8 cellular contexts compared by ENCODE assay signal in the genomic region with DNA sequence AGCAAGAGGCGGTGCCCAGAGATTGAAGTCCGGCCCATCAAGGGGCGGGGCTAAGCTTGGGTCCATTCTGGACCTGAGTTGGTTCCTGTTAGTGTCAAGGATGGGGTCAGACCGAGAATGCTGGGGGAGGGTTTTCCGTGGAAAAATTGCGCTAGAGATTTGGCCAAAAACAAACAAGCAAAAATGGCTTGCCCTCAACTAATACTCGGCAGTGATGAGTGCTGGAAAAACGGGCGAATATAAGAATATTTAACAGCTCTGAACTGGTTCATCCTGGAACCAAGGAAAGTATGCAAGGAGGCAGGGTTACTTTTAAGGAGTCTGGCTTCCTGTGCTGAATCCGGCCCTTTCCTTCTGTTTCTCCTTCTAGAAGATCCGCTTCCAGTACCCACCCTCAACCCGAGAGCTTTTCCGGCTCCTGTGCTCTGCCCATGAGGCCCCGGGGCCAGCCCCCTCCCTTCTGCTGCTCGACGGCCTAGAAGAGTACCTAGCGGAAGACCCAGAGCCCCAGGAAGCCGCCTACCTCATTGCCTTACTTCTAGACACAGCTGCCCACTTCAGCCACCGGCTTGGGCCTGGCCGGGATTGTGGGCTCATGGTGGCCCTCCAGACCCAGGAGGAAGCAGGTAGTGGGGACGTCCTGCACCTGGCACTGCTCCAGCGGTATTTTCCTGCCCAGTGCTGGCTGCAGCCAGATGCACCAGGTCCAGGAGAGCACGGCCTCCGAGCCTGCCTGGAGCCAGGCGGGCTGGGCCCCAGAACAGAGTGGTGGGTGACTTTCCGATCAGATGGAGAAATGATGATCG. TPM values are rescaled to one million over a fixed set of nuclear protein-coding genes. Genes with fewer than 3 reads are reported as not detected.
DNase-seq lines count a peak whose midpoint lies in the region; ATAC-seq and TF ChIP-seq lines count a peak whose summit lies in the region.

No MANE protein-coding gene starts in this region.

- H4K20me1 ChIP-seq in SU-DHL-6 (ENCODE audit: low read depth, low read length), result no peaks in the 10 kb centered on the region

- H3K4me1 ChIP-seq in CD8-positive, alpha-beta memory T cell (ENCODE audit: insufficient read depth, low read length), result peaks cover 41% of the 10 kb centered on the region
- peaks cover 34% of the 10 kb centered on the region for H3K4me1 ChIP-seq in adipocyte (ENCODE audit: control insufficient read depth, insufficient read depth, low read length)

- H3K9me3 Mint-ChIP-seq in CD8-positive, alpha-beta memory T cell, result no peaks in the 10 kb centered on the region

- intact Hi-C loops in posterior vena cava (cut with DNase I), result no loop called here

- no peaks in the 10 kb centered on the region for H3K27me3 Mint-ChIP-seq in CD8-positive, alpha-beta memory T cell

- H3K27ac ChIP-seq in CD8-positive, alpha-beta memory T cell (ENCODE audit: low read depth, low read length), result peak overlapping the region; percentile 88
- H3K27ac ChIP-seq in HL-60 (replicated peaks), result peak overlapping the region; percentile 95
- peak overlapping the region; percentile 81 for H3K27ac ChIP-seq in SU-DHL-6 (ENCODE audit: low read depth, low read length)

- no peak for ATAC-seq in HG03039 (IDR thresholded peaks at IDR 0.05; ENCODE audit: unreplicated experiment)

- H3K9ac ChIP-seq in SU-DHL-6 (ENCODE audit: low read length) (peak overlapping the region; percentile 69), adipocyte (ENCODE audit: low read length) (peak overlapping the region; percentile 91)

- peaks cover 9% of the 10 kb centered on the region; the same call in 1 of the 2 replicates for H3K79me2 ChIP-seq in SU-DHL-6 (ENCODE audit: insufficient read depth, low read length)

- DNase-seq in CD8-positive, alpha-beta memory T cell, result peak; percentile 61 to 86 (median 72)
- DNase-seq in HL-60 (ENCODE audit: low read depth in 1 of 2, low spot score in 1 of 2) (peak; percentile 54 to 87), adipocyte (ENCODE audit: low read depth) (no peak), posterior vena cava (ENCODE audit: low spot score) (no peak)
- DNase-seq in stimulated activated CD4-positive, alpha-beta T cell treated with anti-CD3 and anti-CD28 coated beads, Interleukin-1b, Interleukin-23, amount 100 ng/mL, for 48 hours, result peak; percentile 76

- H3K27ac Mint-ChIP-seq in CD8-positive, alpha-beta memory T cell, result no peak overlapping the region

- POLR2A ChIA-PET in CD8-positive, alpha-beta memory T cell (lab: Charles Lee), result interaction anchor here (0.7 to 2.1 kb wide), 12 partner anchors 9 to 414 kb away, joined by 3 to 24 read pairs (median 3); partner anchors contain the start of genes CCDC159, ECSIT, ELOF1 and EPOR

- H3K4me2 ChIP-seq in SU-DHL-6 (ENCODE audit: low read depth, low read length, poor library complexity, severe bottlenecking), result peak overlapping the region; percentile 81

- H3K27me3 ChIP-seq in CD8-positive, alpha-beta memory T cell (ENCODE audit: insufficient read depth, low read length, poor library complexity, severe bottlenecking), result no peaks in the 10 kb centered on the region
- H3K27me3 ChIP-seq in HL-60 (ENCODE audit: insufficient read depth, poor library complexity, severe bottlenecking) (no peaks in the 10 kb centered on the region), SU-DHL-6 (ENCODE audit: low read length) (no peaks in the 10 kb centered on the region), adipocyte (replicated peaks; ENCODE audit: control insufficient read depth, insufficient read depth, low read length) (no peaks in the 10 kb centered on the region)

- peaks cover 17 to 28% (median 21%) of the 10 kb centered on the region in 3 donors for H3K4me1 Mint-ChIP-seq in CD8-positive, alpha-beta memory T cell

- H3K4me3 ChIP-seq in CD8-positive, alpha-beta memory T cell (ENCODE audit: low read length), result peak overlapping the region; percentile 57
- H3K4me3 ChIP-seq in HL-60 (replicated peaks; ENCODE audit: insufficient read depth, low read length), result peak overlapping the region; percentile 68
- peak overlapping the region; percentile 62 for H3K4me3 ChIP-seq in SU-DHL-6 (ENCODE audit: insufficient read depth, low read length, poor library complexity, severe bottlenecking)
- H3K4me3 ChIP-seq in adipocyte (ENCODE audit: low read length), result peak overlapping the region; percentile 87
- peak overlapping the region; percentile 87 for H3K4me3 ChIP-seq in iPS-11a (ENCODE audit: low read depth, low read length)

- no peaks in the 10 kb centered on the region for H3K9me2 ChIP-seq in SU-DHL-6 (replicated peaks; ENCODE audit: insufficient read depth, low read length)

- no peak overlapping the region for H2AFZ ChIP-seq in SU-DHL-6 (ENCODE audit: low read depth, low read length, severe bottlenecking)

- peaks cover 22% of the 10 kb centered on the region for H3F3A ChIP-seq in SU-DHL-6 (ENCODE audit: insufficient read depth)

- no peaks in the 10 kb centered on the region for H3K9me3 ChIP-seq in CD8-positive, alpha-beta memory T cell (ENCODE audit: low read length)
- H3K9me3 ChIP-seq in SU-DHL-6 (ENCODE audit: insufficient read depth, low read length) (no peaks in the 10 kb centered on the region), adipocyte (ENCODE audit: control insufficient read depth, low read length) (no peaks in the 10 kb centered on the region)

- H3K36me3 ChIP-seq in CD8-positive, alpha-beta memory T cell (ENCODE audit: insufficient read depth, low read length), result no peaks in the 10 kb centered on the region
- H3K36me3 ChIP-seq in SU-DHL-6 (ENCODE audit: low read length) (no peaks in the 10 kb centered on the region), adipocyte (ENCODE audit: control insufficient read depth, insufficient read depth, low read length, severe bottlenecking) (no peaks in the 10 kb centered on the region)

- H3K4me3 Mint-ChIP-seq in CD8-positive, alpha-beta memory T cell, result no peak overlapping the region

- CTCF ChIA-PET in CD8-positive, alpha-beta memory T cell (lab: Charles Lee), result interaction anchor here (0.6 to 3.6 kb wide), 9 partner anchors 8 to 287 kb away, joined by 3 to 22 read pairs (median 5); partner anchors contain the start of genes CCDC159, EPOR, ODAD3 and PRKCSH

- H3K36me3 Mint-ChIP-seq in CD8-positive, alpha-beta memory T cell, result peaks cover 8 to 18% (median 13%) of the 10 kb centered on the region in 3 donors

- TF ChIP-seq CTCF in HL-60 (IDR thresholded peaks at IDR 0.05; ENCODE audit: insufficient read depth, low read length), result no peak
- no peak for TF ChIP-seq CTCF in SU-DHL-6 (IDR thresholded peaks at IDR 0.05; ENCODE audit: insufficient read depth, low read length, poor library complexity, severe bottlenecking)

RNA-seq across cellular contexts. Expression of gene SWSAP1, which starts 0.9 kb away (rescaled TPM):
- 1 to 10 TPM; 2.1 to 2.2 TPM for total RNA-seq in CD8-positive, alpha-beta memory T cell
- 7.0 TPM for polyA plus RNA-seq in CD8-positive, alpha-beta memory T cell
- total RNA-seq in posterior vena cava, result 1 to 10 TPM; 1.2 to 1.8 TPM

RNA-seq across cellular contexts. Expression of gene EPOR, which starts 8.8 kb away (rescaled TPM):
- 1 to 10 TPM; 3.4 to 3.6 TPM for total RNA-seq in CD8-positive, alpha-beta memory T cell
- 8.0 TPM for polyA plus RNA-seq in CD8-positive, alpha-beta memory T cell
- 1 to 10 TPM; 4.0 to 6.4 TPM for total RNA-seq in posterior vena cava

RNA-seq across cellular contexts. Expression of gene PLPPR2, which starts 20.1 kb away (rescaled TPM):
- total RNA-seq in CD8-positive, alpha-beta memory T cell, result 1 to 10 TPM; 2.1 to 2.2 TPM
- polyA plus RNA-seq in CD8-positive, alpha-beta memory T cell, result 1.2 TPM
- total RNA-seq in posterior vena cava, result 10 to 100 TPM; 38.4 to 40.2 TPM

RNA-seq across cellular contexts. Expression of gene CCDC159, which starts 29.0 kb away (rescaled TPM):
- total RNA-seq in CD8-positive, alpha-beta memory T cell, result 10 to 100 TPM; 14.2 to 14.6 TPM
- polyA plus RNA-seq in CD8-positive, alpha-beta memory T cell, result 30.1 TPM
- 10 to 100 TPM; 13.0 to 20.9 TPM for total RNA-seq in posterior vena cava

RNA-seq across cellular contexts. Expression of gene TMEM205, which starts 29.3 kb away (rescaled TPM):
- total RNA-seq in CD8-positive, alpha-beta memory T cell, result 10 to 100 TPM; 24.8 to 30.5 TPM
- polyA plus RNA-seq in CD8-positive, alpha-beta memory T cell, result 75.9 TPM
- total RNA-seq in posterior vena cava, result 10 to 100 TPM; 41.5 to 42.9 TPM

Comparison
In these comparisons a context has a peak if more than half of its experiments do, and no peak if none do; other contexts are left out.
1. DNase-seq: peak in CD8-positive, alpha-beta memory T cell (5 of 5), HL-60 (2 of 2) and stimulated activated CD4-positive, alpha-beta T cell treated with anti-CD3 and anti-CD28 coated beads, Interleukin-1b, Interleukin-23, amount 100 ng/mL, for 48 hours (single experiment); none in adipocyte (single experiment) and posterior vena cava (single experiment).
2. RNA of gene PLPPR2, which starts 20.1 kb away (total RNA-seq): 38.4 to 40.2 TPM in posterior vena cava; 2.1 to 2.2 TPM in CD8-positive, alpha-beta memory T cell; every median in the first group is over 10 times any median in the second.
3. Peak in every context shown above with its lines, with median percentiles within 50 percentile points of each other: H3K27ac ChIP-seq and H3K4me3 ChIP-seq.